In the genomic region with DNA sequence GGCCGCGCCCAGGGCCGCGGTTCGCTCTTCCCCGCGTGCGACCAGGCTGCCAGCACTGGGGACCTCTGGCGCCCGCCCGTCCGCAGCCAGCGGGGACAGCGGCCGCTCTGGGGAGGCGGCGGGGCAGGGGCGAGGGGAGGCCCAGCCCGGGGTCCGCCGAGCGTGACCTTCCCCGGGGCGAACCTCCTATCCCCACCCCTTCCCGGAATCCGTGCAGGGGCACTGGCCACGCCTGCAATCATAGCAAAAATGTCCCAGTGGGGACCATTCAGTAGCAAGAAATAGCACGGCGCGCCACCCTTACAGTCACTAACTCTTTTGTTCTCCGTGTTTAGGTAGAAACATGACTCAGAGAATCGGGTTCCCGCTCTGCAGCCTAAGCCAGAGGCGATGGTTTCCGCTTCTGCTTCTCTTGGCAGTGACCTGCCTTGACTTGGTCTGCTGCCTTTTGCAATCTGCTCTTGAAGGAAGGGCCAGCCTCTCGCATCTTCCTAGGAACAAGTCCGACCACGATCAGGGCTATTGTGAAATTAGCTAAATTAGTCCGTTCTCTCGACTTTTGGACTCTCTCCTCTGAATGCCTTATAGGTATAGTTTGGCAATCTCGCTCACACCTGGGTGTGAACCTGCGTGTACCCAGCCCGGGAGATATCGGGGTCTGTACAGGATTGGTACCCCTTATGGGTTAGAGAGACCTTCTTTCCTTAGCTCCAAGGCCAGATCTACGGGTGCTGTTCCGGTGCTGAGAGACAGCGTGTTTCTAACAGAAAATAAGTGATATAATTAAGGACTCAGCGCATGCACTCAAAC, we compare ENCODE assay signal across 9 cellular contexts.
DNase-seq lines count a peak whose midpoint lies in the region; ATAC-seq and TF ChIP-seq lines count a peak whose summit lies in the region.
"Had no signal": no experiment of that assay in that cellular context is flagged by ENCODE, and none has a peak within 500 bp of the region (broad histone marks: within the 10 kb centered on the region; RNA-seq: fewer than 3 reads in every experiment).

No MANE protein-coding gene starts in this region.

- WGBS in urinary bladder = 37% methylated on average over 48 of the region's 48 CpGs

- H3K27ac Mint-ChIP-seq in activated B cell treated with CpG ODN at 0.5 μM for 24 hours = no peak overlapping the region
- no peak overlapping the region for H3K27ac Mint-ChIP-seq in natural killer cell treated with Interleukin-12 subunit alpha and Interleukin-12 subunit beta and Interleukin-15 and Interleukin-18, amount 100 ng/mL, for 72 hours

- H3K4me1 Mint-ChIP-seq in activated B cell treated with CpG ODN at 0.5 μM for 24 hours = peaks cover 10% of the 10 kb centered on the region
- H3K4me1 Mint-ChIP-seq in natural killer cell treated with Interleukin-12 subunit alpha and Interleukin-12 subunit beta and Interleukin-15 and Interleukin-18, amount 100 ng/mL, for 72 hours (ENCODE audit: low read depth in 2 of 2) = peaks cover 4 to 10% of the 10 kb centered on the region in 2 donors
- H3K4me1 Mint-ChIP-seq: central memory CD8-positive, alpha-beta T cell had no signal

- no peaks in the 10 kb centered on the region for H3K36me3 Mint-ChIP-seq in activated B cell treated with CpG ODN at 0.5 μM for 24 hours (ENCODE audit: low read depth)
- no peaks in the 10 kb centered on the region for H3K36me3 Mint-ChIP-seq in natural killer cell treated with Interleukin-12 subunit alpha and Interleukin-12 subunit beta and Interleukin-15 and Interleukin-18, amount 100 ng/mL, for 72 hours

- no peaks in the 10 kb centered on the region for H3K36me3 ChIP-seq in fibroblast of lung (ENCODE audit: control insufficient read depth, insufficient read depth, low read length)
- H3K36me3 ChIP-seq in urinary bladder (ENCODE audit: insufficient read depth) = no peaks in the 10 kb centered on the region
- H3K36me3 ChIP-seq in BE2C = no peaks in the 10 kb centered on the region

- H3K27me3 Mint-ChIP-seq in activated B cell treated with CpG ODN at 0.5 μM for 24 hours = no peaks in the 10 kb centered on the region
- peaks cover 12 to 14% of the 10 kb centered on the region in 2 donors for H3K27me3 Mint-ChIP-seq in natural killer cell treated with Interleukin-12 subunit alpha and Interleukin-12 subunit beta and Interleukin-15 and Interleukin-18, amount 100 ng/mL, for 72 hours

- TF ChIP-seq CTCF in activated B cell treated with CpG ODN at 0.5 μM for 24 hours (IDR thresholded peaks at IDR 0.05) = no peak
- TF ChIP-seq CTCF in fibroblast of lung (conservative IDR thresholded peaks at IDR 0.05 in 1 of 2, IDR thresholded peaks at IDR 0.05 in 1 of 2; ENCODE audit: low read depth in 1 of 2, low read length in 2 of 2) = no peak
- no peak for TF ChIP-seq CTCF in BE2C (IDR thresholded peaks at IDR 0.05; ENCODE audit: low read depth, low read length)

- H3K4me3 ChIP-seq in fibroblast of lung (replicated peaks in 1 of 4; ENCODE audit: control extremely low read depth in 1 of 4, insufficient read depth in 1 of 4, low read depth in 3 of 4, low read length in 4 of 4) (peak overlapping the region in 2 of 4 experiments; percentile 14 to 41), urinary bladder (ENCODE audit: low read depth, low read length) (peak overlapping the region; percentile 31), BE2C (ENCODE audit: low read depth, low read length) (no peak overlapping the region)

- intact Hi-C loops in activated B cell treated with CpG ODN at 0.5 μM for 24 hours (cut with micrococcal nuclease) = loop anchor here (5.0 kb wide), 1 partner anchor 37 kb away; no protein-coding TSS in a partner anchor

- H3K79me2 ChIP-seq in fibroblast of lung (ENCODE audit: control insufficient read depth, insufficient read depth, low read length) = no peaks in the 10 kb centered on the region

- peak overlapping the region; percentile 25 for H3K4me2 ChIP-seq in fibroblast of lung (ENCODE audit: extremely low read depth, insufficient read depth, low read length)

- H3K4me3 Mint-ChIP-seq in activated B cell treated with CpG ODN at 0.5 μM for 24 hours = peak overlapping the region; percentile 66
- peak overlapping the region; percentile 50 for H3K4me3 Mint-ChIP-seq in natural killer cell treated with Interleukin-12 subunit alpha and Interleukin-12 subunit beta and Interleukin-15 and Interleukin-18, amount 100 ng/mL, for 72 hours
- H3K4me3 Mint-ChIP-seq: central memory CD8-positive, alpha-beta T cell had no signal

- POLR2A ChIA-PET in activated B cell treated with CpG ODN at 0.5 μM for 24 hours (lab: Charles Lee) = interaction anchor here (0.7 kb wide), 1 partner anchor 695 kb away, joined by 3 read pairs; no protein-coding TSS in a partner anchor

- CTCF ChIA-PET in activated B cell treated with CpG ODN at 0.5 μM for 24 hours (lab: Charles Lee) = no interaction called here

- H3K4me1 ChIP-seq in fibroblast of lung (ENCODE audit: control insufficient read depth, extremely low read depth, insufficient read depth, low read length) = no peaks in the 10 kb centered on the region
- H3K4me1 ChIP-seq in urinary bladder (ENCODE audit: insufficient read depth) = peaks cover 2% of the 10 kb centered on the region
- H3K4me1 ChIP-seq in BE2C = peaks cover 5% of the 10 kb centered on the region

- DNase-seq in activated T-cell treated with anti-CD3 and anti-CD28 coated beads for 48 hours (ENCODE audit: low read depth) (peak; percentile 29), activated B cell treated with CpG ODN at 0.5 μM for 24 hours (peak; percentile 16), fibroblast of lung (ENCODE audit: low read depth in 2 of 2) (peak; percentile 52 to 63), BE2C (no peak)
- DNase-seq in activated T-cell treated with anti-CD3 and anti-CD28 coated beads, Interleukin-2, amount 50 U/mL, for 1 hour = no peak
- DNase-seq in natural killer cell treated with Interleukin-12 subunit alpha and Interleukin-12 subunit beta and Interleukin-15 and Interleukin-18, amount 100 ng/mL, for 72 hours (ENCODE audit: low spot score) = no peak

- H2AFZ ChIP-seq in fibroblast of lung (ENCODE audit: low read length) = no peak overlapping the region

- H3K27me3 ChIP-seq in fibroblast of lung (ENCODE audit: control insufficient read depth, insufficient read depth, low read length) (no peaks in the 10 kb centered on the region), BE2C (no peaks in the 10 kb centered on the region)

- no peak overlapping the region for H3K27ac ChIP-seq in fibroblast of lung (ENCODE audit: insufficient read depth, low read length)
- H3K27ac ChIP-seq in urinary bladder (ENCODE audit: low read depth) = no peak overlapping the region

- no peaks in the 10 kb centered on the region for H4K20me1 ChIP-seq in fibroblast of lung (ENCODE audit: control insufficient read depth, extremely low read depth, insufficient read depth, low read length)

- no peaks in the 10 kb centered on the region for H3K9me3 ChIP-seq in fibroblast of lung (ENCODE audit: control insufficient read depth, insufficient read depth, low read depth, low read length)
- no peaks in the 10 kb centered on the region for H3K9me3 ChIP-seq in BE2C

- ATAC-seq in HG03432 (IDR thresholded peaks at IDR 0.05; ENCODE audit: unreplicated experiment) (peak; percentile 82), activated B cell treated with CpG ODN at 0.5 μM for 24 hours (ENCODE audit: low read depth) (peak; percentile 76)
- ATAC-seq in natural killer cell treated with Interleukin-12 subunit alpha and Interleukin-12 subunit beta and Interleukin-15 and Interleukin-18, amount 100 ng/mL, for 72 hours = peak; percentile 66 to 75

- H3K9me3 Mint-ChIP-seq in activated B cell treated with CpG ODN at 0.5 μM for 24 hours = no peaks in the 10 kb centered on the region
- no peaks in the 10 kb centered on the region for H3K9me3 Mint-ChIP-seq in natural killer cell treated with Interleukin-12 subunit alpha and Interleukin-12 subunit beta and Interleukin-15 and Interleukin-18, amount 100 ng/mL, for 72 hours
- H3K9me3 Mint-ChIP-seq: central memory CD8-positive, alpha-beta T cell had no signal

- H3K9ac ChIP-seq in fibroblast of lung (ENCODE audit: insufficient read depth, low read length) = no peak overlapping the region

Comparison
In these comparisons a context has a peak if more than half of its experiments do, and no peak if none do; other contexts are left out.
1. DNase-seq: peak in activated T-cell treated with anti-CD3 and anti-CD28 coated beads for 48 hours (single experiment), activated B cell treated with CpG ODN at 0.5 μM for 24 hours (single experiment) and fibroblast of lung (2 of 2); none in activated T-cell treated with anti-CD3 and anti-CD28 coated beads, Interleukin-2, amount 50 U/mL, for 1 hour (single experiment), natural killer cell treated with Interleukin-12 subunit alpha and Interleukin-12 subunit beta and Interleukin-15 and Interleukin-18, amount 100 ng/mL, for 72 hours (single experiment) and BE2C (single experiment).
2. Peak in every context shown above with its lines, with median percentiles within 50 percentile points of each other: ATAC-seq.